ENCODE assay signal across 17 cellular contexts in genomic region chr4:41656572-41657301, GRCh38.
DNase-seq lines count a peak whose midpoint lies in the region; ATAC-seq and TF ChIP-seq lines count a peak whose summit lies in the region.
"Had no signal": no experiment of that assay in that cellular context is flagged by ENCODE, and none has a peak within 500 bp of the region (broad histone marks: within the 10 kb centered on the region; RNA-seq: fewer than 3 reads in every experiment).

No MANE protein-coding gene starts in this region.

- H3K4me1 ChIP-seq in ascending aorta (peaks cover 7 to 14% of the 10 kb centered on the region in 2 donors), left ventricle myocardium inferior (peaks cover 39% of the 10 kb centered on the region)

- intact Hi-C loops in ascending aorta (cut with DNase I): loop anchor here (5.0 kb wide), 2 partner anchors 224 to 294 kb away; no protein-coding TSS in a partner anchor
- intact Hi-C loops in left ventricle myocardium inferior (cut with micrococcal nuclease): no loop called here

- peaks cover 12 to 24% of the 10 kb centered on the region in 2 donors for H3K36me3 ChIP-seq in ascending aorta
- peaks cover 30% of the 10 kb centered on the region for H3K36me3 ChIP-seq in left ventricle myocardium inferior

- no peaks in the 10 kb centered on the region for H3K27me3 ChIP-seq in ascending aorta
- no peaks in the 10 kb centered on the region for H3K27me3 ChIP-seq in left ventricle myocardium inferior (ENCODE audit: low read depth)

- H3K4me3 ChIP-seq in ascending aorta (no peak overlapping the region), left ventricle myocardium inferior (no peak overlapping the region)

- peak in 10 of 14 donors; percentile 6 to 78 (median 64) for DNase-seq in C1 segment of cervical spinal cord (lab: John Stamatoyannopoulos, UW)
- DNase-seq in ascending aorta (ENCODE audit: low spot score in 2 of 2): peak in 1 of 2 donors; percentile 70
- DNase-seq in left ventricle myocardium inferior: peak; percentile 32
- no peak for DNase-seq in omental fat pad (ENCODE audit: low spot score)
- no peak for DNase-seq in epidermal melanocyte (ENCODE audit: insufficient read length, low spot score)
- no peak for DNase-seq in NCI-H2227 (lab: John Stamatoyannopoulos, UW; ENCODE audit: unreplicated experiment)
- no peak for DNase-seq in SKM-1 treated with dmso at 0.1 percent for 144 hours (lab: John Stamatoyannopoulos, UW; ENCODE audit: unreplicated experiment)
- DNase-seq: activated CD4-positive, alpha-beta T cell treated with anti-CD3 and anti-CD28 coated beads, Interleukin-2, amount 50 U/mL, for 48 hours; activated naive CD4-positive, alpha-beta T cell treated with anti-CD3 and anti-CD28 coated beads for 36 hours; activated T-cell treated with anti-CD3 and anti-CD28 coated beads for 4 hours; CD4-positive, CD25-positive, alpha-beta regulatory T cell; DND-41; NCI-H1105 treated with DMSO at 0.1 percent for 48 hours; stimulated activated naive B cell treated with anti-CD40 and anti-IgM and Interleukin-4, amounts not matched to agents 10 μg/mL and 1 μg/mL and 100 μg/mL, for 72 hours had no signal

- no peaks in the 10 kb centered on the region for H3K9me3 ChIP-seq in ascending aorta
- H3K9me3 ChIP-seq in left ventricle myocardium inferior (replicated peaks): no peaks in the 10 kb centered on the region

- H3K27ac ChIP-seq in ascending aorta: peak overlapping the region; percentile 78 to 79
- H3K27ac ChIP-seq in left ventricle myocardium inferior (replicated peaks): peak overlapping the region; percentile 90
- H3K27ac ChIP-seq: epithelial cell of prostate had no signal

- no peak for TF ChIP-seq CTCF in ascending aorta (IDR thresholded peaks at IDR 0.05)
- TF ChIP-seq CTCF in left ventricle myocardium inferior (IDR thresholded peaks at IDR 0.05; ENCODE audit: borderline replicate concordance): no peak
- TF ChIP-seq CTCF in omental fat pad (IDR thresholded peaks at IDR 0.05): no peak

- peak; percentile 44 for ATAC-seq in omental fat pad (ENCODE audit: low FRiP score)
- ATAC-seq in activated CD4-positive, CD25-positive, alpha-beta regulatory T cell treated with anti-CD3 and anti-CD28 coated beads, Interleukin-2, amount 50 U/mL, for 24 hours: no peak
- ATAC-seq: natural killer cell treated with Interleukin-12 subunit alpha and Interleukin-12 subunit beta and Interleukin-15 and Interleukin-18, amount 100 ng/mL, for 72 hours; stimulated activated naive B cell treated with anti-CD40 and anti-IgM and Interleukin-4, amounts not matched to agents 10 μg/mL and 1 μg/mL and 100 μg/mL, for 72 hours had no signal

Comparison
In these comparisons a context has a peak if more than half of its experiments do, and no peak if none do; other contexts are left out.
1. DNase-seq: peak in C1 segment of cervical spinal cord (10 of 14) and left ventricle myocardium inferior (single experiment); none in omental fat pad (single experiment), epidermal melanocyte (single experiment), NCI-H2227 (single experiment) and SKM-1 treated with dmso at 0.1 percent for 144 hours (single experiment).